Comparison of ENCODE assay signal across 8 cellular contexts in genomic region chr2:174334781-174335604, GRCh38. TPM values are rescaled to one million over a fixed set of nuclear protein-coding genes. Genes with fewer than 3 reads are reported as not detected.
A peak's percentile ranks its signal among the peaks of the same experiment; 100 is the strongest.
DNase-seq lines count a peak whose midpoint lies in the region; ATAC-seq, FAIRE-seq and TF ChIP-seq lines count a peak whose summit lies in the region.

SP9 (plus strand) TSS chr2:174334954; CDS start chr2:174335093, 139 bp downstream.

- H3K4me1 Mint-ChIP-seq in CD4-positive, alpha-beta memory T cell = peaks cover 19 to 49% (median 31%) of the 10 kb centered on the region in 4 donors
- peaks cover 12% of the 10 kb centered on the region for H3K4me1 Mint-ChIP-seq in HFFc6 (ENCODE audit: low read depth)

- peak; percentile 19 for ATAC-seq in esophagus mucosa
- ATAC-seq in GM21786 (IDR thresholded peaks at IDR 0.05; ENCODE audit: unreplicated experiment) = no peak
- no peak for ATAC-seq in GM21526 (IDR thresholded peaks at IDR 0.05; ENCODE audit: low FRiP score, unreplicated experiment)

- peaks cover 0 to 40% (median 10%) of the 10 kb centered on the region in 8 donors for H3K9me3 Mint-ChIP-seq in CD4-positive, alpha-beta memory T cell
- H3K9me3 Mint-ChIP-seq in HFFc6 = peaks cover 5% of the 10 kb centered on the region

- no peak within 1 kb of the TSS for H3K9ac ChIP-seq in rectal smooth muscle tissue (ENCODE audit: low read length)

- POLR2A ChIA-PET in CD4-positive, alpha-beta memory T cell (lab: Charles Lee; ENCODE audit: partially characterized antibody) = interaction anchor here (1.5 to 4.3 kb wide), 2 partner anchors 8 to 9 kb away, joined by 3 to 22 read pairs; no protein-coding TSS in a partner anchor

- peaks cover 55% of the 10 kb centered on the region for H3K4me1 ChIP-seq in CD4-positive, alpha-beta memory T cell (ENCODE audit: insufficient read depth, low read length)
- H3K4me1 ChIP-seq in rectal smooth muscle tissue (ENCODE audit: control insufficient read depth, insufficient read depth, low read length) = no peaks in the 10 kb centered on the region
- peaks cover 3% of the 10 kb centered on the region in 2 donors for H3K4me1 ChIP-seq in small intestine (ENCODE audit: control insufficient read depth in 2 of 2, insufficient read depth in 1 of 2, low read depth in 1 of 2, low read length in 1 of 2)

- peaks cover 56 to 67% of the 10 kb centered on the region in 2 donors for H3K27me3 Mint-ChIP-seq in CD4-positive, alpha-beta memory T cell
- peaks cover 72% of the 10 kb centered on the region for H3K27me3 Mint-ChIP-seq in HFFc6 (ENCODE audit: insufficient read depth)

- 4 to 7% (median 4%) methylated on average over 52 to 55 of the region's 55 CpGs for WGBS in small intestine, 3 donors

- no peak for TF ChIP-seq CTCF in HFFc6 (IDR thresholded peaks at IDR 0.05)

- peaks cover 0 to 1% of the 10 kb centered on the region in 2 donors for H3K36me3 Mint-ChIP-seq in CD4-positive, alpha-beta memory T cell
- H3K36me3 Mint-ChIP-seq in HFFc6 (ENCODE audit: low read depth) = peaks cover 4% of the 10 kb centered on the region; the same call in 1 of the 2 replicates

- no peak within 1 kb of the TSS for H3K27ac ChIP-seq in CD4-positive, alpha-beta memory T cell (ENCODE audit: low read depth, low read length)
- H3K27ac ChIP-seq in rectal smooth muscle tissue (ENCODE audit: low read depth, low read length) (no peak within 1 kb of the TSS), small intestine (ENCODE audit: low read depth in 1 of 2, low read length in 1 of 2) (no peak within 1 kb of the TSS)

- DNase-seq in CD4-positive, alpha-beta memory T cell = peak in 1 of 5 donors; percentile 24
- DNase-seq in HFFc6 = no peak
- peak; percentile 83 for DNase-seq in SW480 (ENCODE audit: low spot score)
- DNase-seq in small intestine = no peak

- peak within 1 kb of the TSS in 1 of 2 donors; percentile 21 for H3K4me3 ChIP-seq in CD4-positive, alpha-beta memory T cell (ENCODE audit: low read length in 2 of 2)
- peak within 1 kb of the TSS; percentile 50 for H3K4me3 ChIP-seq in rectal smooth muscle tissue (ENCODE audit: low read length)
- peak within 1 kb of the TSS in 1 of 2 donors; percentile 33 for H3K4me3 ChIP-seq in small intestine (ENCODE audit: low read depth in 1 of 2, low read length in 2 of 2)

- no peaks in the 10 kb centered on the region for H3K9me3 ChIP-seq in CD4-positive, alpha-beta memory T cell (ENCODE audit: control insufficient read depth in 1 of 2, low read length in 2 of 2)
- no peaks in the 10 kb centered on the region for H3K9me3 ChIP-seq in small intestine (ENCODE audit: control insufficient read depth, low read depth)

- H3K27ac Mint-ChIP-seq in CD4-positive, alpha-beta memory T cell = peak within 1 kb of the TSS in 5 of 7 donors; percentile 73 to 93 (median 88)
- no peak within 1 kb of the TSS for H3K27ac Mint-ChIP-seq in HFFc6

- H3K4me3 Mint-ChIP-seq in CD4-positive, alpha-beta memory T cell = peak within 1 kb of the TSS; percentile 43 to 77 (median 70)
- H3K4me3 Mint-ChIP-seq in HFFc6 = peak within 1 kb of the TSS; percentile 69

- no peaks in the 10 kb centered on the region for H3K36me3 ChIP-seq in CD4-positive, alpha-beta memory T cell (ENCODE audit: insufficient read depth, low read length)
- no peaks in the 10 kb centered on the region for H3K36me3 ChIP-seq in rectal smooth muscle tissue (ENCODE audit: control insufficient read depth, insufficient read depth, low read length)
- H3K36me3 ChIP-seq in small intestine (ENCODE audit: control insufficient read depth in 2 of 2, insufficient read depth in 2 of 2, low read length in 2 of 2) = no peaks in the 10 kb centered on the region

- H3K27me3 ChIP-seq in CD4-positive, alpha-beta memory T cell (ENCODE audit: insufficient read depth, low read length) = peaks cover 84% of the 10 kb centered on the region
- peaks cover 80% of the 10 kb centered on the region for H3K27me3 ChIP-seq in rectal smooth muscle tissue (ENCODE audit: control insufficient read depth, insufficient read depth, low read length)
- peaks cover 0 to 65% of the 10 kb centered on the region in 2 donors for H3K27me3 ChIP-seq in small intestine (ENCODE audit: control insufficient read depth in 2 of 2, insufficient read depth in 2 of 2, low read length in 2 of 2)

- intact Hi-C loops in CD4-positive, alpha-beta memory T cell (cut with micrococcal nuclease) = loop anchor here (5.0 kb wide), 1 partner anchor 1757 kb away; the partner anchor contains the start of gene HOXD13

- CTCF ChIA-PET in CD4-positive, alpha-beta memory T cell (lab: Charles Lee; ENCODE audit: partially characterized antibody) = no interaction called here

- FAIRE-seq in small intestine (lab: Jason Lieb, UNC) = no peak

RNA-seq across cellular contexts. Expression of gene SP9, which starts in this region (rescaled TPM):
- total RNA-seq in CD4-positive, alpha-beta memory T cell = not detected
- not detected for polyA plus RNA-seq in CD4-positive, alpha-beta memory T cell
- total RNA-seq in HFFc6 (2021; fragmentation: NEBNext Ultra II Directional; extraction: Animal tissue kit (Norgen Biotek cat#: 25700)) = not detected
- not detected for total RNA-seq in esophagus mucosa
- polyA plus RNA-seq in small intestine = not detected

Comparison
In these comparisons a context has a peak if more than half of its experiments do, and no peak if none do; other contexts are left out.
1. Peak in ATAC-seq in esophagus mucosa; RNA of the gene not detected or under 1 TPM.